Comparison of ENCODE assay signal across 15 cellular contexts in genomic region chr7:149414171-149414570, GRCh38. TPM values are rescaled to one million over a fixed set of nuclear protein-coding genes. Genes with fewer than 3 reads are reported as not detected.
A peak's percentile ranks its signal among the peaks of the same experiment; 100 is the strongest.
DNase-seq lines count a peak whose midpoint lies in the region; ATAC-seq and TF ChIP-seq lines count a peak whose summit lies in the region.
"Had no signal": no experiment of that assay in that cellular context is flagged by ENCODE, and none has a peak within 500 bp of the region (broad histone marks: within the 10 kb centered on the region; RNA-seq: fewer than 3 reads in every experiment).

No MANE protein-coding gene starts in this region.

- H3K4me2 ChIP-seq in GM23338 = peak overlapping the region; percentile 79

- H3K36me3 Mint-ChIP-seq in GM23338 (ENCODE audit: low read depth) (no peaks in the 10 kb centered on the region), type B pancreatic cell (no peaks in the 10 kb centered on the region)
- no peaks in the 10 kb centered on the region for H3K36me3 Mint-ChIP-seq in activated T-helper 17 cell treated with anti-CD3 and anti-CD28 coated beads, Interleukin-2, amount 50 U/mL, for 72 hours (ENCODE audit: low read depth)
- H3K36me3 Mint-ChIP-seq: CD8-positive, alpha-beta memory T cell had no signal

- H3K4me1 Mint-ChIP-seq in GM23338 (peaks cover 7% of the 10 kb centered on the region; the same call in 2 of the 3 replicates), type B pancreatic cell (ENCODE audit: unreplicated experiment) (peaks cover 3% of the 10 kb centered on the region)
- peaks cover 5% of the 10 kb centered on the region for H3K4me1 Mint-ChIP-seq in activated T-helper 17 cell treated with anti-CD3 and anti-CD28 coated beads, Interleukin-2, amount 50 U/mL, for 72 hours

- peak overlapping the region; percentile 89 for H3K4me3 Mint-ChIP-seq in GM23338
- H3K4me3 Mint-ChIP-seq in activated T-helper 17 cell treated with anti-CD3 and anti-CD28 coated beads, Interleukin-2, amount 50 U/mL, for 72 hours = peak overlapping the region; percentile 61
- peak overlapping the region; percentile 58 for H3K4me3 Mint-ChIP-seq in type B pancreatic cell

- H3K4me1 ChIP-seq in GM23338 (ENCODE audit: insufficient read depth) (0 out of 2 replicates have a peak, but pooled peaks cover 4% of the 10 kb centered on the region), iPS-20b (ENCODE audit: insufficient read depth, low read length) (no peaks in the 10 kb centered on the region)
- H3K4me1 ChIP-seq: HAP-1 had no signal

- H3K27ac ChIP-seq in GM23338 (ENCODE audit: low read depth) (no peak overlapping the region), iPS-20b (ENCODE audit: low read length) (no peak overlapping the region)
- H3K27ac ChIP-seq: SK-N-MC had no signal

- intact Hi-C loops in left cardiac atrium (cut with DNase I) = no loop called here

- no peak overlapping the region for H2AFZ ChIP-seq in GM23338

- DNase-seq in GM23338 (ENCODE audit: low spot score) = no peak
- no peak for DNase-seq in type B pancreatic cell (ENCODE audit: extremely low spot score, unreplicated experiment)
- DNase-seq in left cardiac atrium = no peak
- DNase-seq in effector CD4-positive, alpha-beta T cell = no peak
- DNase-seq in HPDE6-E6E7 (ENCODE audit: extremely low spot score) = no peak
- DNase-seq: KG1, MG63, NCI-H1105, NCI-H1694 treated with DMSO at 0.1 percent for 48 hours, NCI-H446 had no signal

- H3K9me3 ChIP-seq in iPS-20b (ENCODE audit: insufficient read depth, low read depth, low read length) = no peaks in the 10 kb centered on the region
- H3K9me3 ChIP-seq: HAP-1, MG63 had no signal

- peak overlapping the region; percentile 65 for H3K4me3 ChIP-seq in GM23338
- peak overlapping the region; percentile 81 for H3K4me3 ChIP-seq in iPS-20b (ENCODE audit: low read length)
- H3K4me3 ChIP-seq: HAP-1, MG63, SK-N-MC had no signal

- H3K9me3 Mint-ChIP-seq in GM23338 = peaks cover 8% of the 10 kb centered on the region; the same call in 2 of the 3 replicates
- no peaks in the 10 kb centered on the region for H3K9me3 Mint-ChIP-seq in activated T-helper 17 cell treated with anti-CD3 and anti-CD28 coated beads, Interleukin-2, amount 50 U/mL, for 72 hours
- no peaks in the 10 kb centered on the region for H3K9me3 Mint-ChIP-seq in type B pancreatic cell

- H4K20me1 ChIP-seq in GM23338 (replicated peaks; ENCODE audit: insufficient read depth) = no peaks in the 10 kb centered on the region

- no peak overlapping the region for H3K9ac ChIP-seq in iPS-20b (ENCODE audit: low read depth, low read length)

- ATAC-seq in GM23338 = no peak
- ATAC-seq in activated T-helper 17 cell treated with anti-CD3 and anti-CD28 coated beads, Interleukin-2, amount 50 U/mL, for 72 hours (replicated peaks) = no peak
- no peak for ATAC-seq in left cardiac atrium

- H3K27me3 Mint-ChIP-seq in GM23338 (ENCODE audit: insufficient read depth, low read depth, poor library complexity) (peaks cover 13% of the 10 kb centered on the region), type B pancreatic cell (peaks cover 20% of the 10 kb centered on the region)
- peaks cover 21% of the 10 kb centered on the region for H3K27me3 Mint-ChIP-seq in activated T-helper 17 cell treated with anti-CD3 and anti-CD28 coated beads, Interleukin-2, amount 50 U/mL, for 72 hours

- H3K27me3 ChIP-seq in GM23338 (ENCODE audit: insufficient read depth) = peaks cover 9% of the 10 kb centered on the region; the same call in 1 of the 2 replicates
- H3K27me3 ChIP-seq in iPS-20b (ENCODE audit: insufficient read depth, low read length) = peaks cover 19% of the 10 kb centered on the region
- H3K27me3 ChIP-seq: MG63 had no signal

- TF ChIP-seq CTCF in GM23338 (conservative IDR thresholded peaks at IDR 0.05; ENCODE audit: low read depth in 2 of 2) (no peak), type B pancreatic cell (conservative IDR thresholded peaks at IDR 0.05) (no peak)

- H3F3A ChIP-seq in GM23338 (replicated peaks; ENCODE audit: low read depth) = no peaks in the 10 kb centered on the region

- H3K27ac Mint-ChIP-seq in GM23338 = no peak overlapping the region
- H3K27ac Mint-ChIP-seq in activated T-helper 17 cell treated with anti-CD3 and anti-CD28 coated beads, Interleukin-2, amount 50 U/mL, for 72 hours = no peak overlapping the region
- H3K27ac Mint-ChIP-seq in type B pancreatic cell = no peak overlapping the region

- H3K9me2 ChIP-seq in GM23338 (ENCODE audit: insufficient read depth) = peaks cover 4% of the 10 kb centered on the region; the same call in 1 of the 2 replicates

- H3K36me3 ChIP-seq in GM23338 (ENCODE audit: insufficient read depth) (no peaks in the 10 kb centered on the region), iPS-20b (ENCODE audit: insufficient read depth, low read depth, low read length) (no peaks in the 10 kb centered on the region)
- H3K36me3 ChIP-seq: HAP-1, MG63 had no signal

- H3K79me2 ChIP-seq in GM23338 (replicated peaks; ENCODE audit: insufficient read depth) = no peaks in the 10 kb centered on the region

TF ChIP-seq in GM23338, 12 proteins besides CTCF, POLR2A, EP300 and RAD21:
- TF ChIP-seq ZNF114 (CRISPR knock-in tag; IDR thresholded peaks at IDR 0.05) (no peak), NANOG (IDR thresholded peaks at IDR 0.05; ENCODE audit: borderline replicate concordance) (no peak), STAT1 (IDR thresholded peaks at IDR 0.05; ENCODE audit: unreplicated experiment) (no peak), EZH2 (IDR thresholded peaks at IDR 0.05; ENCODE audit: low read depth, unreplicated experiment) (no peak), JUNB (IDR thresholded peaks at IDR 0.05; ENCODE audit: unreplicated experiment) (no peak), ZNF462 (CRISPR knock-in tag; IDR thresholded peaks at IDR 0.05) (no peak), ZNF331 (CRISPR knock-in tag; IDR thresholded peaks at IDR 0.05; ENCODE audit: low read depth) (no peak), CREB1 (CRISPR knock-in tag; IDR thresholded peaks at IDR 0.05; ENCODE audit: low read depth) (no peak), POLR2AphosphoS5 (IDR thresholded peaks at IDR 0.05; ENCODE audit: low read depth) (no peak)
TF ChIP-seq in GM23338: peak in this region for 0.

RNA-seq across cellular contexts. Expression of gene ZNF777, which starts 46.7 kb away (rescaled TPM):
- total RNA-seq in GM23338 (2014; rRNA removed; shearing (Covaris generic)) = 5.2 and 7.9 TPM in 2 replicates
- polyA plus RNA-seq in GM23338 (2016; fragmentation: Nextera tagmentation; extraction: Ambion mirVana) = 2.8 and 3.2 TPM in 2 replicates
- total RNA-seq in activated T-helper 17 cell treated with anti-CD3 and anti-CD28 coated beads, Interleukin-2, amount 50 U/mL, for 72 hours = 1 to 10 TPM; 5.8 to 9.6 TPM
- total RNA-seq in type B pancreatic cell (ENCODE audit: low replicate concordance) = 17.4 and 17.6 TPM in 2 replicates
- 1 to 10 TPM; 6.6 to 7.5 TPM for total RNA-seq in left cardiac atrium
